In genomic region chr3:48636149-48636548, GRCh38 we compare ENCODE assay signal across 8 cellular contexts. TPM values are rescaled to one million over a fixed set of nuclear protein-coding genes. Genes with fewer than 3 reads are reported as not detected.
DNase-seq lines count a peak whose midpoint lies in the region; ATAC-seq, FAIRE-seq and TF ChIP-seq lines count a peak whose summit lies in the region.

No MANE protein-coding gene starts in this region.

- no peak for DNase-seq in activated CD4-positive, alpha-beta T cell treated with anti-CD3 and anti-CD28 coated beads, Interleukin-2, amount 10 ng/mL, durations not matched to agents 24 days and 14 days
- no peak for DNase-seq in activated CD4-positive, alpha-beta T cell treated with anti-CD3 and anti-CD28 coated beads, Interleukin-2, amount 50 U/mL, for 4 hours
- DNase-seq in ascending aorta (ENCODE audit: low spot score in 2 of 2): no peak
- peak; percentile 21 for DNase-seq in left kidney (ENCODE audit: low read depth, low spot score)
- DNase-seq in D721Med (ENCODE audit: insufficient read length, low spot score): no peak
- no peak for DNase-seq in A172 (ENCODE audit: low spot score)

- H3K4me1 Mint-ChIP-seq in activated CD4-positive, alpha-beta T cell treated with anti-CD3 and anti-CD28 coated beads, Interleukin-2, amount 10 ng/mL, durations not matched to agents 24 days and 14 days: peaks cover 19% of the 10 kb centered on the region

- TF ChIP-seq CTCF in ascending aorta (IDR thresholded peaks at IDR 0.05) (no peak), D721Med (IDR thresholded peaks at IDR 0.05; ENCODE audit: insufficient read depth, missing control alignments) (no peak)

- H3K27me3 ChIP-seq in ascending aorta: no peaks in the 10 kb centered on the region

- H3K36me3 ChIP-seq in ascending aorta: peaks cover 18 to 21% of the 10 kb centered on the region in 2 donors

- ATAC-seq in HG02642 (IDR thresholded peaks at IDR 0.05; ENCODE audit: poor library complexity, unreplicated experiment): no peak

- no peaks in the 10 kb centered on the region for H3K27me3 Mint-ChIP-seq in activated CD4-positive, alpha-beta T cell treated with anti-CD3 and anti-CD28 coated beads, Interleukin-2, amount 10 ng/mL, durations not matched to agents 24 days and 14 days

- intact Hi-C loops in activated CD4-positive, alpha-beta T cell treated with anti-CD3 and anti-CD28 coated beads, Interleukin-2, amount 10 ng/mL, durations not matched to agents 24 days and 14 days (cut with micrococcal nuclease): loop anchor here (10.0 kb wide), 1 partner anchor 331 kb away; the partner anchor contains the start of gene NME6
- intact Hi-C loops in ascending aorta (cut with DNase I): loop anchor here (5.0 to 10.0 kb wide), 3 partner anchors 39 to 161 kb away; partner anchors contain the start of gene COL7A1

- H3K27ac Mint-ChIP-seq in activated CD4-positive, alpha-beta T cell treated with anti-CD3 and anti-CD28 coated beads, Interleukin-2, amount 10 ng/mL, durations not matched to agents 24 days and 14 days: peak overlapping the region; percentile 91

- peaks cover 0 to 22% of the 10 kb centered on the region in 2 donors for H3K4me1 ChIP-seq in ascending aorta

- peak overlapping the region; percentile 93 for H3K4me3 Mint-ChIP-seq in activated CD4-positive, alpha-beta T cell treated with anti-CD3 and anti-CD28 coated beads, Interleukin-2, amount 10 ng/mL, durations not matched to agents 24 days and 14 days

- H3K9me3 Mint-ChIP-seq in activated CD4-positive, alpha-beta T cell treated with anti-CD3 and anti-CD28 coated beads, Interleukin-2, amount 10 ng/mL, durations not matched to agents 24 days and 14 days: no peaks in the 10 kb centered on the region

- no peaks in the 10 kb centered on the region for H3K9me3 ChIP-seq in ascending aorta

- H3K27ac ChIP-seq in ascending aorta: peak overlapping the region; percentile 80 to 81
- H3K27ac ChIP-seq in temporal lobe (ENCODE audit: low read depth, low read length): peak overlapping the region; percentile 52

- FAIRE-seq in D721Med (lab: Jason Lieb, UNC): no peak

- H3K36me3 Mint-ChIP-seq in activated CD4-positive, alpha-beta T cell treated with anti-CD3 and anti-CD28 coated beads, Interleukin-2, amount 10 ng/mL, durations not matched to agents 24 days and 14 days (ENCODE audit: low read depth): peaks cover 9% of the 10 kb centered on the region

- peak overlapping the region; percentile 95 to 97 for H3K4me3 ChIP-seq in ascending aorta

RNA-seq across cellular contexts. Expression of gene SLC26A6, which starts 0.9 kb away (rescaled TPM):
- 57.2 and 58.2 TPM in 2 replicates for total RNA-seq in activated CD4-positive, alpha-beta T cell treated with anti-CD3 and anti-CD28 coated beads, Interleukin-2, amount 10 ng/mL, durations not matched to agents 24 days and 14 days
- 28.1 TPM for total RNA-seq in ascending aorta
- total RNA-seq in temporal lobe: 3.2 TPM
- 16.9 and 17.5 TPM in 2 replicates for total RNA-seq in A172 (2014; rRNA removed; shearing (Covaris generic))

RNA-seq across cellular contexts. Expression of gene TMEM89, which starts 14.6 kb away (rescaled TPM):
- 0.64 and 0.89 TPM in 2 replicates for total RNA-seq in activated CD4-positive, alpha-beta T cell treated with anti-CD3 and anti-CD28 coated beads, Interleukin-2, amount 10 ng/mL, durations not matched to agents 24 days and 14 days
- not detected for total RNA-seq in ascending aorta
- total RNA-seq in temporal lobe: not detected
- not detected in 2 replicates for total RNA-seq in A172 (2014; rRNA removed; shearing (Covaris generic))

RNA-seq across cellular contexts. Expression of gene CELSR3, which starts 26.5 kb away (rescaled TPM):
- 14.5 and 15.2 TPM in 2 replicates for total RNA-seq in activated CD4-positive, alpha-beta T cell treated with anti-CD3 and anti-CD28 coated beads, Interleukin-2, amount 10 ng/mL, durations not matched to agents 24 days and 14 days
- total RNA-seq in ascending aorta (2.6 TPM), temporal lobe (36.6 TPM)
- total RNA-seq in A172 (2014; rRNA removed; shearing (Covaris generic)): 4.9 and 5.8 TPM in 2 replicates

RNA-seq across cellular contexts. Expression of gene UQCRC1, which starts 26.7 kb away (rescaled TPM):
- total RNA-seq in activated CD4-positive, alpha-beta T cell treated with anti-CD3 and anti-CD28 coated beads, Interleukin-2, amount 10 ng/mL, durations not matched to agents 24 days and 14 days: 224 and 235 TPM in 2 replicates
- total RNA-seq in ascending aorta (193 TPM), temporal lobe (102 TPM)
- total RNA-seq in A172 (2014; rRNA removed; shearing (Covaris generic)): 485 and 565 TPM in 2 replicates

RNA-seq across cellular contexts. Expression of gene COL7A1, which starts 41.0 kb away (rescaled TPM):
- 0.56 and 0.62 TPM in 2 replicates for total RNA-seq in activated CD4-positive, alpha-beta T cell treated with anti-CD3 and anti-CD28 coated beads, Interleukin-2, amount 10 ng/mL, durations not matched to agents 24 days and 14 days
- total RNA-seq in ascending aorta: 22.2 TPM
- total RNA-seq in temporal lobe: 1.7 TPM
- total RNA-seq in A172 (2014; rRNA removed; shearing (Covaris generic)): 105 and 128 TPM in 2 replicates
